27 cellular contexts compared by ENCODE assay signal in the genomic region with DNA sequence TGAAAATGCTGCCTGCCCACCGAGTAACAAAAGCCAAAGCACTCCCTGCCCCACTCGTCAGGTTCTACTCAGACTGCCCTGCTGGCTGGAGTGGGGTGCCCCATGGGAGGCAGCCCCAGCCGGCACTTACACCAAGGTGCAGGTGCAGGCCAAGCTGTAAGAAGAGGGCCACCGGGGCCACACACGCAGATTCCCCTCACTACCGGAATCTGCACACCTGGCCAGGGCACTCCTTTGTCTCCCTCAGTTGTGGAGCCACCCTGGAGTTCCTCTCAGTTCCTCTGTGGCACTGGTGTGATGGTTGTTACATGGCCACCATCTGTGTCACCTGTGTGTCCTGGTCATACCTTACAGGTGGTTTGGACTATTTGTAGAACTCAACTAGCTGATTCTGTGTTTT.
DNase-seq lines count a peak whose midpoint lies in the region; ATAC-seq and TF ChIP-seq lines count a peak whose summit lies in the region.
"Had no signal": no experiment of that assay in that cellular context is flagged by ENCODE, and none has a peak within 500 bp of the region (broad histone marks: within the 10 kb centered on the region; RNA-seq: fewer than 3 reads in every experiment).

No MANE protein-coding gene starts in this region.

- no peaks in the 10 kb centered on the region for H3F3A ChIP-seq in GM23338 (replicated peaks; ENCODE audit: low read depth)
- peaks cover 57% of the 10 kb centered on the region for H3F3A ChIP-seq in PC-9 (ENCODE audit: insufficient read depth, low read depth)
- H3F3A ChIP-seq in SK-N-SH (replicated peaks; ENCODE audit: insufficient read depth): peaks cover 5% of the 10 kb centered on the region

- H3K4me2 ChIP-seq in GM23338 (no peak overlapping the region), PC-9 (peak overlapping the region; percentile 50), SK-N-SH (no peak overlapping the region)

- intact Hi-C loops in PC-9 (cut with micrococcal nuclease; ENCODE audit: unreplicated experiment): no loop called here

- no peak overlapping the region for H3K9ac ChIP-seq in SK-N-SH

- no peaks in the 10 kb centered on the region for H3K27me3 ChIP-seq in GM23338 (ENCODE audit: insufficient read depth)
- H3K27me3 ChIP-seq in PC-9 (ENCODE audit: insufficient read depth, low read depth): no peaks in the 10 kb centered on the region
- no peaks in the 10 kb centered on the region for H3K27me3 ChIP-seq in SK-N-SH (ENCODE audit: insufficient read depth)
- H3K27me3 ChIP-seq in BE2C: no peaks in the 10 kb centered on the region
- H3K27me3 ChIP-seq: cardiac muscle cell had no signal

- H3K27ac Mint-ChIP-seq in GM23338 (peak overlapping the region; percentile 58; the same call in 1 of the 2 replicates), osteocyte (ENCODE audit: unreplicated experiment) (no peak overlapping the region)
- H3K27ac Mint-ChIP-seq: activated naive CD8-positive, alpha-beta T cell; endodermal cell; T-cell had no signal

- no peak for TF ChIP-seq RAD21 in SK-N-SH (IDR thresholded peaks at IDR 0.05; ENCODE audit: low read length)

- H3K79me2 ChIP-seq in GM23338 (replicated peaks; ENCODE audit: insufficient read depth) (peaks cover 67% of the 10 kb centered on the region), PC-9 (ENCODE audit: low read depth) (peaks cover 100% of the 10 kb centered on the region), SK-N-SH (ENCODE audit: insufficient read depth) (peaks cover 71% of the 10 kb centered on the region)

- DNase-seq in GM23338 (ENCODE audit: low spot score) (no peak), PC-9 (no peak), epithelial cell of prostate (ENCODE audit: low read depth, low spot score) (no peak), osteocyte (ENCODE audit: extremely low spot score, unreplicated experiment) (peak; percentile 57), G401 (ENCODE audit: low spot score) (no peak), SK-N-SH (no peak), BE2C (no peak)
- DNase-seq: ACHN; activated CD4-positive, alpha-beta T cell treated with anti-CD3 and anti-CD28 coated beads, Interleukin-2, amount 50 U/mL, for 4 hours; activated CD4-positive, CD25-positive, alpha-beta regulatory T cell; anterior cingulate cortex; endodermal cell; HCEC 1CT; hippocampal formation; Kasumi-1; naive B cell; NCI-H187; NCI-H2171 treated with DMSO at 0.1 percent for 48 hours; NCI-H524; NK-92 treated with Interleukin-12 subunit alpha and Interleukin-12 subunit beta, amount 100 ng/mL, for 24 hours; retina; T-cell had no signal

- peaks cover 6% of the 10 kb centered on the region for H3K27me3 Mint-ChIP-seq in GM23338 (ENCODE audit: insufficient read depth, low read depth, poor library complexity)
- no peaks in the 10 kb centered on the region for H3K27me3 Mint-ChIP-seq in osteocyte (ENCODE audit: unreplicated experiment)
- H3K27me3 Mint-ChIP-seq: activated naive CD8-positive, alpha-beta T cell; naive B cell; T-cell had no signal

- H3K9me2 ChIP-seq in GM23338 (ENCODE audit: insufficient read depth) (no peaks in the 10 kb centered on the region), PC-9 (ENCODE audit: insufficient read depth) (no peaks in the 10 kb centered on the region), SK-N-SH (no peaks in the 10 kb centered on the region)

- H3K27ac ChIP-seq in GM23338 (ENCODE audit: low read depth) (no peak overlapping the region), PC-9 (peak overlapping the region; percentile 63), epithelial cell of prostate (peak overlapping the region; percentile 78), SK-N-SH (ENCODE audit: low read depth in 2 of 2, low read length in 1 of 2) (no peak overlapping the region; a peak in 1 of 4 replicates)
- H3K27ac ChIP-seq: cardiac muscle cell, coronary artery, HL-60 had no signal

- H3K9me3 ChIP-seq in PC-9 (ENCODE audit: insufficient read depth, low read depth) (no peaks in the 10 kb centered on the region), SK-N-SH (no peaks in the 10 kb centered on the region), BE2C (no peaks in the 10 kb centered on the region)

- in situ Hi-C loops in G401 (cut with HindIII; ENCODE audit: low sequenced_read_pairs): no loop called here

- no peak for TF ChIP-seq EP300 in SK-N-SH (IDR thresholded peaks at IDR 0.05; ENCODE audit: borderline replicate concordance in 1 of 2, low read depth in 1 of 2, low read length in 1 of 2)

- H4K20me1 ChIP-seq in GM23338 (replicated peaks; ENCODE audit: insufficient read depth) (peaks cover 7% of the 10 kb centered on the region; the same call in 1 of the 2 replicates), PC-9 (ENCODE audit: insufficient read depth) (peaks cover 50% of the 10 kb centered on the region), SK-N-SH (ENCODE audit: insufficient read depth) (peaks cover 95% of the 10 kb centered on the region)

- 100% methylated on average over 2 of the region's 6 CpGs for WGBS in SK-N-SH (ENCODE audit: low lambda C conversion rate)

- H3K4me1 Mint-ChIP-seq in GM23338 (peaks cover 64% of the 10 kb centered on the region), osteocyte (ENCODE audit: unreplicated experiment) (peaks cover 35% of the 10 kb centered on the region)

- H3K4me3 ChIP-seq in GM23338: no peak overlapping the region
- no peak overlapping the region for H3K4me3 ChIP-seq in PC-9
- no peak overlapping the region for H3K4me3 ChIP-seq in SK-N-SH (ENCODE audit: low read depth in 2 of 2, low read length in 1 of 2)
- H3K4me3 ChIP-seq in BE2C (ENCODE audit: low read depth, low read length): no peak overlapping the region
- H3K4me3 ChIP-seq: cardiac muscle cell, coronary artery had no signal

- H3K4me3 Mint-ChIP-seq in GM23338 (no peak overlapping the region), osteocyte (ENCODE audit: unreplicated experiment) (no peak overlapping the region)
- H3K4me3 Mint-ChIP-seq: activated naive CD8-positive, alpha-beta T cell; endodermal cell; T-cell had no signal

- CTCF ChIA-PET in PC-9 (lab: Charles Lee) (no interaction called here), SK-N-SH (lab: Yijun Ruan, JAX) (no interaction called here)

- H2AFZ ChIP-seq in GM23338 (no peak overlapping the region), PC-9 (no peak overlapping the region), SK-N-SH (ENCODE audit: low read depth) (no peak overlapping the region)

- H3K36me3 ChIP-seq in GM23338 (ENCODE audit: insufficient read depth) (no peaks in the 10 kb centered on the region), PC-9 (ENCODE audit: low read depth) (peaks cover 21% of the 10 kb centered on the region), SK-N-SH (replicated peaks in 1 of 2; ENCODE audit: control insufficient read depth in 1 of 2, insufficient read depth in 2 of 2, low read length in 1 of 2) (peaks cover 3 to 4% of the 10 kb centered on the region in 2 experiments), BE2C (peaks cover 3% of the 10 kb centered on the region; the same call in 1 of the 2 replicates)
- H3K36me3 ChIP-seq: cardiac muscle cell had no signal

- H3K9me3 Mint-ChIP-seq in GM23338 (no peaks in the 10 kb centered on the region), osteocyte (ENCODE audit: unreplicated experiment) (no peaks in the 10 kb centered on the region)
- H3K9me3 Mint-ChIP-seq: endodermal cell, naive B cell, T-cell had no signal

- TF ChIP-seq CTCF in GM23338 (conservative IDR thresholded peaks at IDR 0.05; ENCODE audit: low read depth in 2 of 2) (no peak), PC-9 (conservative IDR thresholded peaks at IDR 0.05) (no peak), osteocyte (IDR thresholded peaks at IDR 0.05) (no peak), SK-N-SH (IDR thresholded peaks at IDR 0.05) (no peak), BE2C (IDR thresholded peaks at IDR 0.05; ENCODE audit: low read depth, low read length) (no peak)

- BruUV-seq in PC-9 (replicated peaks; lab: Mats Ljungman, UMichigan): no TSS peak

- no peak for ATAC-seq in GM23338
- no peak for ATAC-seq in HG03175 (IDR thresholded peaks at IDR 0.05; ENCODE audit: unreplicated experiment)
- ATAC-seq: T-cell had no signal

- H3K4me1 ChIP-seq in GM23338 (ENCODE audit: insufficient read depth): peaks cover 28% of the 10 kb centered on the region
- H3K4me1 ChIP-seq in PC-9 (replicated peaks; ENCODE audit: insufficient read depth): peaks cover 77% of the 10 kb centered on the region
- peaks cover 36 to 59% of the 10 kb centered on the region in 2 experiments; a peak in 3 of 4 replicates for H3K4me1 ChIP-seq in SK-N-SH (ENCODE audit: control insufficient read depth in 1 of 2, insufficient read depth in 2 of 2, low read depth in 1 of 2, low read length in 1 of 2)
- peaks cover 32% of the 10 kb centered on the region for H3K4me1 ChIP-seq in BE2C

- no peaks in the 10 kb centered on the region for H3K36me3 Mint-ChIP-seq in GM23338 (ENCODE audit: low read depth)
- H3K36me3 Mint-ChIP-seq in osteocyte (ENCODE audit: unreplicated experiment): peaks cover 8% of the 10 kb centered on the region

- POLR2A ChIA-PET in PC-9 (lab: Charles Lee; ENCODE audit: unreplicated experiment): no interaction called here
- POLR2A ChIA-PET in SK-N-SH (lab: Yijun Ruan, JAX): interaction anchor here (0.6 kb wide), 1 partner anchor 110 kb away, joined by 4 read pairs; no protein-coding TSS in a partner anchor

TF ChIP-seq in GM23338, 12 proteins besides CTCF, POLR2A, EP300 and RAD21 (continues in another document):
- TF ChIP-seq ZNF331 (CRISPR knock-in tag; IDR thresholded peaks at IDR 0.05; ENCODE audit: low read depth) (no peak), STAT1 (IDR thresholded peaks at IDR 0.05; ENCODE audit: unreplicated experiment) (no peak)
- TF ChIP-seq, protein P1, sequence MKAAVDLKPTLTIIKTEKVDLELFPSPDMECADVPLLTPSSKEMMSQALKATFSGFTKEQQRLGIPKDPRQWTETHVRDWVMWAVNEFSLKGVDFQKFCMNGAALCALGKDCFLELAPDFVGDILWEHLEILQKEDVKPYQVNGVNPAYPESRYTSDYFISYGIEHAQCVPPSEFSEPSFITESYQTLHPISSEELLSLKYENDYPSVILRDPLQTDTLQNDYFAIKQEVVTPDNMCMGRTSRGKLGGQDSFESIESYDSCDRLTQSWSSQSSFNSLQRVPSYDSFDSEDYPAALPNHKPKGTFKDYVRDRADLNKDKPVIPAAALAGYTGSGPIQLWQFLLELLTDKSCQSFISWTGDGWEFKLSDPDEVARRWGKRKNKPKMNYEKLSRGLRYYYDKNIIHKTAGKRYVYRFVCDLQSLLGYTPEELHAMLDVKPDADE (IDR thresholded peaks at IDR 0.05): no peak

TF ChIP-seq in SK-N-SH, 30 proteins besides CTCF, POLR2A, EP300 and RAD21 (continues in another document):
- TF ChIP-seq RFX5 (IDR thresholded peaks at IDR 0.05; ENCODE audit: low read length): no peak

Comparison
In these comparisons a context has a peak if more than half of its experiments do, and no peak if none do; other contexts are left out.
1. H3K27ac ChIP-seq: peak in PC-9 (single experiment) and epithelial cell of prostate (single experiment); none in GM23338 (single experiment) and SK-N-SH (0 of 2).